In genomic region chr3:112774293-112774926, GRCh38 we compare ENCODE assay signal across 13 cellular contexts.
A peak's percentile ranks its signal among the peaks of the same experiment; 100 is the strongest.
DNase-seq lines count a peak whose midpoint lies in the region; ATAC-seq and TF ChIP-seq lines count a peak whose summit lies in the region.
"Had no signal": no experiment of that assay in that cellular context is flagged by ENCODE, and none has a peak within 500 bp of the region (broad histone marks: within the 10 kb centered on the region; RNA-seq: fewer than 3 reads in every experiment).

No MANE protein-coding gene starts in this region.

- H3K9ac ChIP-seq in IMR-90 (ENCODE audit: low read depth, low read length) = no peak overlapping the region

- H4K20me1 ChIP-seq in IMR-90 (ENCODE audit: insufficient read depth, low read length) = no peaks in the 10 kb centered on the region

- H3K9me3 ChIP-seq in CD4-positive, CD25-positive, alpha-beta regulatory T cell (ENCODE audit: control insufficient read depth in 2 of 2, low read length in 2 of 2) = no peaks in the 10 kb centered on the region
- H3K9me3 ChIP-seq in IMR-90 (ENCODE audit: control insufficient read depth, insufficient read depth, low read length) (no peaks in the 10 kb centered on the region), left lung (no peaks in the 10 kb centered on the region)
- H3K9me3 ChIP-seq: ovary had no signal

- no TSS peak for BruUV-seq in IMR-90 (replicated peaks; lab: Mats Ljungman, UMichigan)

- intact Hi-C loops in IMR-90 (cut with micrococcal nuclease) = no loop called here
- intact Hi-C loops in left lung (cut with DNase I) = no loop called here

- peak overlapping the region; percentile 92 for H3K4ac ChIP-seq in IMR-90 (ENCODE audit: low read depth, low read length)

- H3K9me1 ChIP-seq in IMR-90 (ENCODE audit: insufficient read depth, low read length) = peaks cover 24% of the 10 kb centered on the region

- H3K4me1 Mint-ChIP-seq in CD4-positive, CD25-positive, alpha-beta regulatory T cell = peaks cover 9 to 42% (median 20%) of the 10 kb centered on the region in 4 donors
- H3K4me1 Mint-ChIP-seq in nephron progenitor cell = no peaks in the 10 kb centered on the region

- no peaks in the 10 kb centered on the region for H3K27me3 Mint-ChIP-seq in CD4-positive, CD25-positive, alpha-beta regulatory T cell
- peaks cover 15% of the 10 kb centered on the region for H3K27me3 Mint-ChIP-seq in nephron progenitor cell (ENCODE audit: low read depth, poor library complexity)

- peak overlapping the region; percentile 81 for H4K5ac ChIP-seq in IMR-90 (ENCODE audit: low read depth, low read length)

- peak overlapping the region; percentile 87; the same call in 1 of the 2 replicates for H4K91ac ChIP-seq in IMR-90 (ENCODE audit: insufficient read depth, low read depth, low read length)

- peak overlapping the region; percentile 9 for H3K27ac ChIP-seq in CD4-positive, CD25-positive, alpha-beta regulatory T cell (ENCODE audit: insufficient read depth, low read length, poor library complexity, severe bottlenecking)
- H3K27ac ChIP-seq in IMR-90 (ENCODE audit: insufficient read depth, low read length) (peak overlapping the region; percentile 88; the same call in 1 of the 2 replicates), left lung (peak overlapping the region; percentile 4 to 41)
- H3K27ac ChIP-seq: HL-60, ovary had no signal

- H3K23ac ChIP-seq in IMR-90 (ENCODE audit: low read depth, low read length) = peak overlapping the region; percentile 57; the same call in 1 of the 2 replicates

- TF ChIP-seq RAD21 in IMR-90 (IDR thresholded peaks at IDR 0.05; ENCODE audit: low read length) = no peak

- dilution Hi-C loops in IMR-90 (cut with HindIII; ENCODE audit: low sequenced_read_pairs, unreplicated experiment) = no loop called here

- peak overlapping the region; percentile 88 for H2BK120ac ChIP-seq in IMR-90 (ENCODE audit: low read depth, low read length)

- H2AFZ ChIP-seq in IMR-90 (replicated peaks; ENCODE audit: low read length, poor library complexity) = peak overlapping the region; percentile 9

- H2BK5ac ChIP-seq in IMR-90 (ENCODE audit: low read depth, low read length, poor library complexity, severe bottlenecking) = peak overlapping the region; percentile 96

- peak overlapping the region; percentile 85 to 89 for H4K8ac ChIP-seq in IMR-90 (ENCODE audit: low read depth in 2 of 2, low read length in 2 of 2)

- peak overlapping the region; percentile 22; the same call in 1 of the 2 replicates for H3K4me2 ChIP-seq in IMR-90 (ENCODE audit: low read depth, low read length)

- H3K27me3 ChIP-seq in CD4-positive, CD25-positive, alpha-beta regulatory T cell (ENCODE audit: control insufficient read depth, insufficient read depth, low read length) = no peaks in the 10 kb centered on the region
- H3K27me3 ChIP-seq in IMR-90 (ENCODE audit: control insufficient read depth, insufficient read depth, low read length) (no peaks in the 10 kb centered on the region), left lung (no peaks in the 10 kb centered on the region)
- H3K27me3 ChIP-seq: ovary had no signal

- peak; percentile 33 to 46 for ATAC-seq in CD4-positive, CD25-positive, alpha-beta regulatory T cell (ENCODE audit: low read depth in 2 of 2)
- ATAC-seq in IMR-90 (ENCODE audit: low read depth) (peak; percentile 40), left lung (peak; percentile 52), HG03457 (IDR thresholded peaks at IDR 0.05; ENCODE audit: unreplicated experiment) (no peak)

- H3K4me1 ChIP-seq in CD4-positive, CD25-positive, alpha-beta regulatory T cell (ENCODE audit: control insufficient read depth, insufficient read depth, low read length, poor library complexity, severe bottlenecking) = peaks cover 22% of the 10 kb centered on the region
- H3K4me1 ChIP-seq in IMR-90 (ENCODE audit: control insufficient read depth, insufficient read depth, low read length) (peaks cover 42% of the 10 kb centered on the region), left lung (peaks cover 3 to 59% of the 10 kb centered on the region in 2 donors)

- peak overlapping the region in 2 of 3 donors; percentile 15 to 62 for H3K27ac Mint-ChIP-seq in CD4-positive, CD25-positive, alpha-beta regulatory T cell
- H3K27ac Mint-ChIP-seq in nephron progenitor cell = no peak overlapping the region

- CTCF ChIA-PET in IMR-90 (lab: Yijun Ruan, JAX) = interaction anchor here (0.8 kb wide), 1 partner anchor 192 kb away, joined by 4 read pairs; no protein-coding TSS in a partner anchor

- no peak for TF ChIP-seq POLR2A in IMR-90 (IDR thresholded peaks at IDR 0.05; ENCODE audit: low read depth, low read length)

- in situ Hi-C loops in IMR-90 (cut with MboI; ENCODE audit: low sequenced_read_pairs) = no loop called here

- DNase-seq in CD4-positive, CD25-positive, alpha-beta regulatory T cell = peak in 1 of 3 donors; percentile 13
- DNase-seq in IMR-90 (peak; percentile 90), amniotic epithelial cell (ENCODE audit: low read depth) (peak; percentile 69), left lung (no peak), nephron progenitor cell (no peak), NCI-H1694 treated with DMSO at 0.1 percent for 48 hours (lab: John Stamatoyannopoulos, UW) (no peak)
- no peak for DNase-seq in stimulated activated CD4-positive, alpha-beta T cell treated with anti-CD3 and anti-CD28 coated beads, Interleukin-1b, Interleukin-23, amount 100 ng/mL, for 48 hours
- DNase-seq: activated CD8-positive, alpha-beta memory T cell treated with anti-CD3 and anti-CD28 coated beads, Interleukin-2, amount 50 U/mL, for 48 hours; cerebellar nuclear complex; DND-41; ovary had no signal

- H2AK5ac ChIP-seq in IMR-90 (ENCODE audit: low read depth, low read length) = peak overlapping the region; percentile 96

- TF ChIP-seq CTCF in IMR-90 (conservative IDR thresholded peaks at IDR 0.05; ENCODE audit: low read depth, low read length) = no peak
- TF ChIP-seq CTCF in left lung (IDR thresholded peaks at IDR 0.05) = no peak
- no peak for TF ChIP-seq CTCF in nephron progenitor cell (IDR thresholded peaks at IDR 0.05)

- no peaks in the 10 kb centered on the region for H3K36me3 Mint-ChIP-seq in CD4-positive, CD25-positive, alpha-beta regulatory T cell
- H3K36me3 Mint-ChIP-seq in nephron progenitor cell (ENCODE audit: low read depth) = no peaks in the 10 kb centered on the region

- H3K9me3 Mint-ChIP-seq in CD4-positive, CD25-positive, alpha-beta regulatory T cell = peaks cover 0 to 6% (median 0%) of the 10 kb centered on the region in 7 donors
- H3K9me3 Mint-ChIP-seq in nephron progenitor cell = no peaks in the 10 kb centered on the region

- H2AK9ac ChIP-seq in IMR-90 (replicated peaks; ENCODE audit: low read depth, low read length, poor library complexity) = peak overlapping the region; percentile 90

- H3K36me3 ChIP-seq in CD4-positive, CD25-positive, alpha-beta regulatory T cell (ENCODE audit: control insufficient read depth, insufficient read depth, low read length) = no peaks in the 10 kb centered on the region
- H3K36me3 ChIP-seq in IMR-90 (ENCODE audit: control insufficient read depth, insufficient read depth, low read length) = no peaks in the 10 kb centered on the region
- no peaks in the 10 kb centered on the region for H3K36me3 ChIP-seq in left lung
- H3K36me3 ChIP-seq: ovary had no signal

- H3K4me3 ChIP-seq in CD4-positive, CD25-positive, alpha-beta regulatory T cell (ENCODE audit: low read depth, low read length) = peak overlapping the region; percentile 58
- H3K4me3 ChIP-seq in IMR-90 (ENCODE audit: insufficient read depth, low read depth, low read length) = no peak overlapping the region
- H3K4me3 ChIP-seq in left lung = no peak overlapping the region
- H3K4me3 ChIP-seq: ovary had no signal

- H2BK20ac ChIP-seq in IMR-90 (ENCODE audit: low read depth, low read length) = peak overlapping the region; percentile 95

- POLR2A ChIA-PET in IMR-90 (lab: Charles Lee; ENCODE audit: unreplicated experiment) = no interaction called here

- peak overlapping the region; percentile 74 for H3K14ac ChIP-seq in IMR-90 (replicated peaks; ENCODE audit: low read depth, low read length)

- WGBS in IMR-90 (ENCODE audit: extremely low coverage in 2 of 2, insufficient read length in 1 of 2), 2 experiments = no CpG with 5 or more reads among the region's 6 CpGs

- peak overlapping the region; percentile 96; the same call in 2 of the 3 replicates for H2BK15ac ChIP-seq in IMR-90 (ENCODE audit: low read depth, low read length)

- peak overlapping the region in 1 of 4 donors; percentile 41 for H3K4me3 Mint-ChIP-seq in CD4-positive, CD25-positive, alpha-beta regulatory T cell
- no peak overlapping the region for H3K4me3 Mint-ChIP-seq in nephron progenitor cell

- peak overlapping the region; percentile 94 for H3K18ac ChIP-seq in IMR-90 (ENCODE audit: low read depth, low read length)

- H3K79me1 ChIP-seq in IMR-90 (ENCODE audit: low read depth in 1 of 2, low read length in 2 of 2) = no peaks in the 10 kb centered on the region

- H3K56ac ChIP-seq in IMR-90 (ENCODE audit: extremely low read depth, insufficient read depth, low read length) = no peak overlapping the region; the same call in 1 of the 2 replicates

TF ChIP-seq in IMR-90, 13 proteins besides CTCF, POLR2A, EP300 and RAD21 (continues in another document):
- TF ChIP-seq BHLHE40 (IDR thresholded peaks at IDR 0.05; ENCODE audit: low read depth, low read length) = peak; percentile 56; the same call in 1 of the 2 replicates
- TF ChIP-seq ELK1 (IDR thresholded peaks at IDR 0.05; ENCODE audit: borderline replicate concordance, low read depth, low read length) = no peak
- TF ChIP-seq MXI1 (IDR thresholded peaks at IDR 0.05; ENCODE audit: borderline replicate concordance, low read depth, low read length) = no peak
- TF ChIP-seq USF2 (IDR thresholded peaks at IDR 0.05; ENCODE audit: low read depth, low read length) = no peak
- peak; percentile 58; the same call in 1 of the 2 replicates for TF ChIP-seq CEBPB (IDR thresholded peaks at IDR 0.05; ENCODE audit: low read depth, low read length)
- peak; percentile 54; the same call in 1 of the 2 replicates for TF ChIP-seq MAZ (IDR thresholded peaks at IDR 0.05; ENCODE audit: borderline replicate concordance, low read depth, low read length)
- TF ChIP-seq SMC3 (IDR thresholded peaks at IDR 0.05; ENCODE audit: low read depth, low read length) = no peak

Comparison
In these comparisons a context has a peak if more than half of its experiments do, and no peak if none do; other contexts are left out.
1. DNase-seq: peak in IMR-90 (single experiment) and amniotic epithelial cell (single experiment); none in left lung (0 of 2), stimulated activated CD4-positive, alpha-beta T cell treated with anti-CD3 and anti-CD28 coated beads, Interleukin-1b, Interleukin-23, amount 100 ng/mL, for 48 hours (single experiment), nephron progenitor cell (single experiment) and NCI-H1694 treated with DMSO at 0.1 percent for 48 hours (single experiment).
2. H3K27ac ChIP-seq: peak in every context shown above with its lines; median percentile 88 in IMR-90; 22 in left lung; 9 in CD4-positive, CD25-positive, alpha-beta regulatory T cell.